In the genomic region with DNA sequence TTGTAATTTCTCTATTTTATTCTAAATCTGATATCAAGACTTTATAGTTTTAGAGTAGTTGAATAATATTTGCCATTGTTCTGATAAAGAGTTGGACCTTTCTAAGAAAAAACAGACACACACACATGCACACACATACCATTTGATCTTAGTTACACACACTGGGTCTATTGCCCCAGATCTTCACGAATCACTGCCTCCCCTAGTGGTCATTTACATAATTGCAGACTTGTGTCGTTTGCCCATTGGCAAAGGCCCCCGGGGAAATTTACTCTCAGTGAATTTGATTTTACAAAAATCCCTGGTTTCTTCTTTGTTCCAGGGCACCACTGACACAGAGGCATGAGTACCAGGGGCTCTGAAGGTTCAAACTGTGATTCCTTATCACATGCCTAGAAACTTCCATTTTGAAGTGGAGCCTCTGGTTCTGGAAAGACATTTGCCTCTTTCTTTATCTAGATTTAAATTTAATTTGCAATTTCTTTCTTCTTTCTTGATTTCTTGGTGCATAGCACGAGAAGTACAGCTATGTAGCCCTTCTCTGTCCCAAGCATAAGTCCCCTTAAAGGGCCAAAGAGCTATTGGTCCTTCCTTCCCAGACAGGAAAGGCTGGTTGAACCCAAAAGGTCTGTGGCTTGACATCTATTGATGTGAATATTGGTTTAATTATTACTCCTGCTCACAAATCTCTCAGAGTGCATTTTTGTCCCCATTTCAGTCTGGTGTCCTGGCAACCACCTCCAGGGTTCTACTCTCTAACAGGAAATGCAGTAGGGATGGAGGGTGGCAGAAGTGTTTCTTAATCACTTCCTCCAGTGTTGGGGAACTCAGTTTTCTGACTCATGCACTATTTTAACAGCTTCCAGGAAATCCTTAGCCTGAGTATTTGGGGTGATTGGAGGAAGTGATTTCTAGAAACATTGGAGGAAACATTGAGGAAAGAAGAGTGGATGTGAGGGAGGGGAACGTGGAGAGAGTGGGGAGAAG, we compare ENCODE assay signal across 8 cellular contexts. TPM values are rescaled to one million over a fixed set of nuclear protein-coding genes. Genes with fewer than 3 reads are reported as not detected.
DNase-seq lines count a peak whose midpoint lies in the region; ATAC-seq, FAIRE-seq and TF ChIP-seq lines count a peak whose summit lies in the region.

No MANE protein-coding gene starts in this region.

- peak; percentile 60 for TF ChIP-seq CTCF in GM10248 (IDR thresholded peaks at IDR 0.05; ENCODE audit: control extremely low read depth, extremely low read depth, low read depth, missing control alignments)
- TF ChIP-seq CTCF in bronchial epithelial cell (IDR thresholded peaks at IDR 0.05; ENCODE audit: insufficient read depth, low read length, severe bottlenecking): peak; percentile 80

- no peaks in the 10 kb centered on the region for H3K36me3 ChIP-seq in bronchial epithelial cell (ENCODE audit: control insufficient read depth, insufficient read depth, low read length)

- no peak overlapping the region for H3K4me3 ChIP-seq in bronchial epithelial cell (ENCODE audit: low read depth, low read length)

- CTCF ChIA-PET in GM10248 (lab: Yijun Ruan, JAX): interaction anchor here (0.8 to 2.0 kb wide), 9 partner anchors 8 to 162 kb away, joined by 3 to 8 read pairs (median 4); no protein-coding TSS in a partner anchor

- POLR2A ChIA-PET in GM10248 (lab: Yijun Ruan, JAX): no interaction called here

- H3K27me3 ChIP-seq in bronchial epithelial cell (ENCODE audit: control insufficient read depth, insufficient read depth, low read length): no peaks in the 10 kb centered on the region

- no peak for FAIRE-seq in bronchial epithelial cell (lab: Jason Lieb, UNC)

- DNase-seq in AG20443 (ENCODE audit: low spot score): peak; percentile 39
- DNase-seq in GM10248 (ENCODE audit: extremely low spot score): no peak
- peak; percentile 2 for DNase-seq in NCI-H774 (lab: John Stamatoyannopoulos, UW)
- peak; percentile 63 for DNase-seq in bronchial epithelial cell (ENCODE audit: low read depth)
- peak; percentile 40 to 52 for DNase-seq in lung microvascular endothelial cell (ENCODE audit: low read depth in 2 of 2)
- no peak for DNase-seq in NCI-H1436 treated with DMSO at 0.1 percent for 48 hours (lab: John Stamatoyannopoulos, UW)

- no peak for ATAC-seq in HG02678 (IDR thresholded peaks at IDR 0.05; ENCODE audit: unreplicated experiment)
- ATAC-seq in GM18868 (IDR thresholded peaks at IDR 0.05; ENCODE audit: unreplicated experiment): no peak

RNA-seq across cellular contexts. Expression of a gene that starts 32.4 kb away (rescaled TPM):
- 3.2 and 3.5 TPM in 2 replicates for total RNA-seq in bronchial epithelial cell
- not detected in 2 replicates for total RNA-seq in lung microvascular endothelial cell

Comparison
In these comparisons a context has a peak if more than half of its experiments do, and no peak if none do; other contexts are left out.
1. DNase-seq: peak in AG20443 (single experiment), NCI-H774 (single experiment), bronchial epithelial cell (single experiment) and lung microvascular endothelial cell (2 of 2); none in GM10248 (single experiment) and NCI-H1436 treated with DMSO at 0.1 percent for 48 hours (single experiment).